ENCODE assay signal across 8 cellular contexts in the genomic region with DNA sequence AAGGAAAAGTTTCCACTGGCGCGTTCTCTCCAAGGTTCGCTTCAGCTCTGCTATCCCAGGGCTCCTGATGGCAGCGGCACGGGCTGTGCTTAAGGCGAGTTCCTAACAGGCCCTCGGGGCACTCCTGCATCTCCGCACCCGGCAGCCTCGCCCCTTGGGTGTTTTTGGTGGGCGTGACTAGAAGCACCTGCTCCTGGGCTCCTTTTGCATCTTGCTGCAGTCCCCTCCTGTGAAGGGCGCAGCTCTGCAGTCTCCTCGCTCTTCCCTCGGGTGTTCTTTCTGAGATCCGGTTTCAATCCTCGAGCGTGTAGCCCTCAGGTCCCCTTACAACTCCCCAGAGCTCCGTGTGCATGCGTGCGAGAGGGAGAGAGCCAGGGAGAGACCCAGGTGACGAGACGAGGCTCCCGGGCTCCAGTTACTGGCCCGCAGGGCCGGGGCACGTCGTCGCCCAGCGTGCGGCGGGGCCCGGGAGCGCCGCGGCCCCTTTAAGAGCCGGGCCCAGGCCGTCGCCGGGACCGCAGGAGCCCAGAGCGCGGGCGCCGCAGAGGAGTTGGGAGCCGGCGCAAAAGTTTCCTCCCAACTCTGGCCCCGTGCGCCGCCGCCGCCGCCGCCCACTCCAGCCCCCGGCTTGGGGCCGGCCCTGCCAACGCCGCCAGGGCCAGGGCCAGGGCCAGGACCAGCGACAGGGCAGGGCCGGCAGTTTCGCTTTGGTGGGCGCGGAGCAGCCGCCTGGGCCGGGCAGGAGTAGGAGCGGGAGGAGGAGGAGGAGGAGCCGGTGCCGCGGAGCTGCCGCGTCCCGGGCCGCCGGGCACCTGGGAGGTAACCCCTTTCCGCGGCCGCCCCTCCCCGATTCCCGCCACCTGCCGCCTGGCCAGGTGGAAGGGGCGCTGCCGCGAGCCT. TPM values are rescaled to one million over a fixed set of nuclear protein-coding genes. Genes with fewer than 3 reads are reported as not detected.
A peak's percentile ranks its signal among the peaks of the same experiment; 100 is the strongest.
DNase-seq lines count a peak whose midpoint lies in the region; ATAC-seq and TF ChIP-seq lines count a peak whose summit lies in the region.

Gene PARD3B (plus strand): TSS at position 515 of the 900 bp plus-strand sequence. CDS start 525 bp downstream, outside the sequence.

- no peak for TF ChIP-seq CTCF in GM23338 (conservative IDR thresholded peaks at IDR 0.05; ENCODE audit: low read depth in 2 of 2)
- TF ChIP-seq CTCF in VCaP (conservative IDR thresholded peaks at IDR 0.05): no peak
- no peak for TF ChIP-seq CTCF in left lung (IDR thresholded peaks at IDR 0.05)

- H2AFZ ChIP-seq in GM23338: peak within 1 kb of the TSS; percentile 98

- no peak within 1 kb of the TSS for H3K27ac Mint-ChIP-seq in GM23338

- ATAC-seq in GM23338: peak; percentile 91
- ATAC-seq in left lung: peak; percentile 92

- H3K9me3 Mint-ChIP-seq in GM23338: no peaks in the 10 kb centered on the region

- H3K4me3 ChIP-seq in GM23338: peak within 1 kb of the TSS; percentile 68
- H3K4me3 ChIP-seq in duodenal mucosa (ENCODE audit: low read depth in 1 of 2, low read length in 2 of 2): peak within 1 kb of the TSS; percentile 61 to 76
- H3K4me3 ChIP-seq in left lung: peak within 1 kb of the TSS; percentile 69 to 80

- H3K36me3 ChIP-seq in GM23338 (ENCODE audit: insufficient read depth): no peaks in the 10 kb centered on the region
- H3K36me3 ChIP-seq in duodenal mucosa (ENCODE audit: control insufficient read depth in 1 of 2, insufficient read depth in 2 of 2, low read length in 2 of 2): no peaks in the 10 kb centered on the region
- no peaks in the 10 kb centered on the region for H3K36me3 ChIP-seq in left lung

- no peaks in the 10 kb centered on the region for H3K36me3 Mint-ChIP-seq in GM23338 (ENCODE audit: low read depth)

- H3K4me1 Mint-ChIP-seq in GM23338: peaks cover 12% of the 10 kb centered on the region

- no peaks in the 10 kb centered on the region for H3K9me3 ChIP-seq in duodenal mucosa (ENCODE audit: control insufficient read depth in 1 of 2, low read length in 2 of 2)
- no peaks in the 10 kb centered on the region for H3K9me3 ChIP-seq in left lung

- H3K4me1 ChIP-seq in GM23338 (ENCODE audit: insufficient read depth): peaks cover 25% of the 10 kb centered on the region
- peaks cover 14 to 17% of the 10 kb centered on the region in 2 donors for H3K4me1 ChIP-seq in duodenal mucosa (ENCODE audit: control insufficient read depth in 1 of 2, insufficient read depth in 2 of 2, low read length in 2 of 2)
- H3K4me1 ChIP-seq in left lung: peaks cover 0 to 20% of the 10 kb centered on the region in 2 donors

- peak within 1 kb of the TSS; percentile 40 to 68 for H3K9ac ChIP-seq in duodenal mucosa (ENCODE audit: low read depth in 1 of 2, low read length in 2 of 2)

- 0 out of 2 replicates have a peak, but pooled peaks cover 4% of the 10 kb centered on the region for H4K20me1 ChIP-seq in GM23338 (replicated peaks; ENCODE audit: insufficient read depth)

- H3K4me2 ChIP-seq in GM23338: peak within 1 kb of the TSS; percentile 83

- peaks cover 41% of the 10 kb centered on the region for H3K27me3 ChIP-seq in GM23338 (ENCODE audit: insufficient read depth)
- H3K27me3 ChIP-seq in duodenal mucosa (ENCODE audit: control insufficient read depth in 1 of 2, insufficient read depth in 2 of 2, low read length in 2 of 2): no peaks in the 10 kb centered on the region
- H3K27me3 ChIP-seq in left lung: peaks cover 0 to 25% of the 10 kb centered on the region in 2 donors

- no peaks in the 10 kb centered on the region for H3K79me2 ChIP-seq in GM23338 (replicated peaks; ENCODE audit: insufficient read depth)

- intact Hi-C loops in left lung (cut with DNase I): no loop called here

- no peak within 1 kb of the TSS for H3K27ac ChIP-seq in GM23338 (ENCODE audit: low read depth)
- H3K27ac ChIP-seq in VCaP: peak within 1 kb of the TSS; percentile 90
- peak within 1 kb of the TSS; percentile 7 for H3K27ac ChIP-seq in duodenal mucosa (ENCODE audit: low read depth, low read length)
- H3K27ac ChIP-seq in left lung: peak within 1 kb of the TSS; percentile 82

- H3K27me3 Mint-ChIP-seq in GM23338 (ENCODE audit: insufficient read depth, low read depth, poor library complexity): peaks cover 28% of the 10 kb centered on the region

- DNase-seq in DMS79 (lab: John Stamatoyannopoulos, UW): peak; percentile 75
- DNase-seq in GM23338 (ENCODE audit: low spot score): peak; percentile 86
- DNase-seq in LoVo (ENCODE audit: low spot score): peak; percentile 74
- peak; percentile 61 to 88 for DNase-seq in left lung
- DNase-seq in stimulated activated CD4-positive, alpha-beta T cell treated with anti-CD3 and anti-CD28 coated beads, Interleukin-1b, Interleukin-23, amount 100 ng/mL, for 4 hours (ENCODE audit: low read depth in 2 of 2): peak; percentile 0 to 21
- DNase-seq in kidney glomerular epithelial cell (lab: John Stamatoyannopoulos, UW): no peak

- no peaks in the 10 kb centered on the region for H3K9me2 ChIP-seq in GM23338 (ENCODE audit: insufficient read depth)

- H3K4me3 Mint-ChIP-seq in GM23338: peak within 1 kb of the TSS; percentile 83

- H3F3A ChIP-seq in GM23338 (replicated peaks; ENCODE audit: low read depth): 0 out of 2 replicates have a peak, but pooled peaks cover 8% of the 10 kb centered on the region

TF ChIP-seq in GM23338, 12 proteins besides CTCF, POLR2A, EP300 and RAD21:
- TF ChIP-seq ZNF331 (CRISPR knock-in tag; IDR thresholded peaks at IDR 0.05; ENCODE audit: low read depth) (peak; percentile 72), NANOG (IDR thresholded peaks at IDR 0.05; ENCODE audit: borderline replicate concordance) (no peak), CREB1 (CRISPR knock-in tag; IDR thresholded peaks at IDR 0.05; ENCODE audit: low read depth) (peak; percentile 50; the same call in 1 of the 2 replicates)

RNA-seq across cellular contexts. Expression of gene PARD3B, which starts in this region (rescaled TPM):
- 3.3 and 3.5 TPM in 2 replicates for total RNA-seq in GM23338 (2014; rRNA removed; shearing (Covaris generic))
- 3.1 and 4.4 TPM in 2 replicates for polyA plus RNA-seq in GM23338 (2016; fragmentation: Nextera tagmentation; extraction: Ambion mirVana)
- 10 to 100 TPM; 24.6 TPM for total RNA-seq in left lung
